In the genomic region with DNA sequence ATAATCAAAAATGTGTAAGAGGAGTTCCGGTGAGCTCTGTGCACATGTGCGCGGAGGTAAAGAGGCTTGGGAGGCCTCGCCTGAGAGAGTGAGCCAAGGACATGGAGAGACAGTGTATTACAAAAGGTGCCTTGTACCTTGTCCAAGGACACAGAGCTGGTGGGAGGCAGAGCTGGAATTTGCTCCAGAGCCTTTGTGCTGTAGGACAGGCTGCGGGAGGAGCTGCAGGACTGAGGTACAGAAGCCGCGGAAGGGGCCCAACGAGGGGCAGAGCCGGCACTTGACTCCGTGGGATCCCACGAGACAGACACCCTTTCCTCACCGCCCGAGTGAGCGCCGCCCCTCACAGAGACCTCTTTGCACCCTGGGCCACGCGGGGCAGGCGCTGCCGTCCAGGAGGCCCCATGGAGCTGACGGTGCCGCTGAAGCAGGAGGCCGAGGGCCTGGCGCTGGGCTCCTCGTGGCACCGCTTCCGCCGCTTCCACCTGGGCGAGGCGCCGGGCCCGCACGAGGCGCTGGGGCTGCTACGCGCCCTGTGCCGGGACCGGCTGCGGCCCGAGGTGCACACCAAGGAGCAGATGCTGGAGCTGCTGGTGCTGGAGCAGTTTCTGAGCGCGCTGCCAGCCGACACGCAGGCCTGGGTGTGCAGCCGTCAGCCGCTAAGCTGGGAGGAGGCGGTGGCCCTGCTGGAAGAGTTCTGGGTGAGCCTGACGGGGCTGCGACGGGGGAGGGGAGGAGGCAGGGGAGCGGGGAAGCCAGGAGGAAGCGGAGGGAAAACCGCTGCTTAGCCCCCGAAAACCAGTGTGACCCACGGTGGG, we compare ENCODE assay signal across 1 cellular context.
TF ChIP-seq lines count a peak whose summit lies in the region.

No MANE protein-coding gene starts in this region.

TF ChIP-seq in HepG2, 621 proteins besides CTCF, POLR2A, EP300 and RAD21 (continued from another document and continues in another):
- TF ChIP-seq ZNF496 (CRISPR knock-in tag; IDR thresholded peaks at IDR 0.05; ENCODE audit: insufficient replicate concordance) (no peak), ZNF124 (CRISPR knock-in tag; IDR thresholded peaks at IDR 0.05) (peak; percentile 40; the same call in 1 of the 2 replicates), ZBTB43 (CRISPR knock-in tag; conservative IDR thresholded peaks at IDR 0.05) (peak; percentile 54), ARID2 (CRISPR knock-in tag; IDR thresholded peaks at IDR 0.05; ENCODE audit: borderline replicate concordance) (peak; percentile 91; the same call in 1 of the 2 replicates), SNRNP70 (IDR thresholded peaks at IDR 0.05; ENCODE audit: low read depth, low read length) (no peak), ZNF724P (CRISPR knock-in tag; IDR thresholded peaks at IDR 0.05; ENCODE audit: borderline replicate concordance) (no peak; the same call in 1 of the 2 replicates), ATF7-NPFF (CRISPR knock-in tag; IDR thresholded peaks at IDR 0.05; ENCODE audit: low read depth) (peak; percentile 74; the same call in 1 of the 2 replicates), WIZ (CRISPR knock-in tag; IDR thresholded peaks at IDR 0.05) (peak; percentile 90), ZNF746 (CRISPR knock-in tag; IDR thresholded peaks at IDR 0.05) (peak; percentile 60; the same call in 1 of the 2 replicates), NFYB (CRISPR knock-in tag; IDR thresholded peaks at IDR 0.05) (no peak; the same call in 1 of the 2 replicates), CENPX (CRISPR knock-in tag; IDR thresholded peaks at IDR 0.05) (no peak), IKZF1 (IDR thresholded peaks at IDR 0.05) (no peak), ZNF460 (CRISPR knock-in tag; IDR thresholded peaks at IDR 0.05; ENCODE audit: borderline replicate concordance) (no peak), ZBTB7A (CRISPR knock-in tag; IDR thresholded peaks at IDR 0.05) (0 out of 2 replicates have a peak, but pooled peaks have one; percentile 7), NFKBIZ (CRISPR knock-in tag; IDR thresholded peaks at IDR 0.05) (peak; percentile 29; the same call in 1 of the 2 replicates), ZFP62 (CRISPR knock-in tag; IDR thresholded peaks at IDR 0.05) (no peak), REPIN1 (CRISPR knock-in tag; IDR thresholded peaks at IDR 0.05; ENCODE audit: borderline replicate concordance, low read depth) (peak; percentile 74), ZFY (CRISPR knock-in tag; IDR thresholded peaks at IDR 0.05) (peak; percentile 92), CHD2 (IDR thresholded peaks at IDR 0.05; ENCODE audit: low read depth, low read length) (peak; percentile 70), POLR2G (IDR thresholded peaks at IDR 0.05; ENCODE audit: low read depth, low read length) (peak; percentile 92), MAFF (IDR thresholded peaks at IDR 0.05; ENCODE audit: low read depth, low read length) (no peak), FOXM1 (CRISPR knock-in tag; IDR thresholded peaks at IDR 0.05) (no peak), ZNF644 (CRISPR knock-in tag; IDR thresholded peaks at IDR 0.05; ENCODE audit: low read depth) (no peak), JDP2 (CRISPR knock-in tag; IDR thresholded peaks at IDR 0.05; ENCODE audit: borderline replicate concordance) (no peak), NFKB2 (CRISPR knock-in tag; IDR thresholded peaks at IDR 0.05; ENCODE audit: borderline replicate concordance) (peak; percentile 89), ZNF230 (CRISPR knock-in tag; IDR thresholded peaks at IDR 0.05) (peak; percentile 54; the same call in 1 of the 2 replicates), SOX13 (IDR thresholded peaks at IDR 0.05) (no peak), SOX13 (CRISPR knock-in tag; conservative IDR thresholded peaks at IDR 0.05 in 1 of 2, IDR thresholded peaks at IDR 0.05 in 1 of 2) (peak in 1 of 2 experiments; percentile 72; a peak in 2 of 4 replicates), ZNF558 (CRISPR knock-in tag; IDR thresholded peaks at IDR 0.05; ENCODE audit: borderline replicate concordance) (0 out of 2 replicates have a peak, but pooled peaks have one; percentile 26), SAP130 (CRISPR knock-in tag; IDR thresholded peaks at IDR 0.05; ENCODE audit: low read depth) (peak; percentile 81), ZNF777 (CRISPR knock-in tag; IDR thresholded peaks at IDR 0.05) (peak; percentile 93), SP4 (CRISPR knock-in tag; IDR thresholded peaks at IDR 0.05) (0 out of 2 replicates have a peak, but pooled peaks have one; percentile 39), IKZF4 (CRISPR knock-in tag; IDR thresholded peaks at IDR 0.05; ENCODE audit: borderline replicate concordance, low read depth, not compliant biosample characterization) (no peak), ERF (CRISPR knock-in tag; IDR thresholded peaks at IDR 0.05) (no peak), SNAI1 (CRISPR knock-in tag; IDR thresholded peaks at IDR 0.05; ENCODE audit: borderline replicate concordance) (no peak), ZSCAN29 (CRISPR knock-in tag; conservative IDR thresholded peaks at IDR 0.05) (no peak), ZNF567 (CRISPR knock-in tag; IDR thresholded peaks at IDR 0.05; ENCODE audit: borderline replicate concordance) (peak; percentile 66), ZNF282 (IDR thresholded peaks at IDR 0.05; ENCODE audit: partially characterized antibody) (no peak), HIVEP1 (CRISPR knock-in tag; IDR thresholded peaks at IDR 0.05) (no peak), ZNF20 (CRISPR knock-in tag; IDR thresholded peaks at IDR 0.05) (peak; percentile 62; the same call in 1 of the 2 replicates), MTA1 (CRISPR knock-in tag; IDR thresholded peaks at IDR 0.05; ENCODE audit: borderline replicate concordance) (peak; percentile 81; the same call in 1 of the 2 replicates), ZNF256 (CRISPR knock-in tag; conservative IDR thresholded peaks at IDR 0.05) (no peak), ZNF660 (CRISPR knock-in tag; IDR thresholded peaks at IDR 0.05; ENCODE audit: borderline replicate concordance, low read depth) (no peak), REXO4 (CRISPR knock-in tag; IDR thresholded peaks at IDR 0.05; ENCODE audit: borderline replicate concordance) (no peak), ZNF251 (CRISPR knock-in tag; IDR thresholded peaks at IDR 0.05) (no peak), E2F5 (CRISPR knock-in tag; conservative IDR thresholded peaks at IDR 0.05) (no peak)
- TF ChIP-seq, protein P1, sequence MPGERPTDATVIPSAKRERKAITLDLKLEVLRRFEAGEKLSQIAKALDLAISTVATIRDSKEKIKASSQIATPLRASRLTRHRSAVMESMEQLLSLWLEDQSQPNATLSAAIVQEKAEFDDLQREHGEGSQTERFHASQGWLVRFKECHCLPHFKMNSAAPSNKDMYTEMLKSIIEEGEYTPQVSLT (CRISPR knock-in tag; IDR thresholded peaks at IDR 0.05; ENCODE audit: borderline replicate concordance, low read depth) = peak; percentile 83; the same call in 1 of the 2 replicates
- TF ChIP-seq, protein P2, sequence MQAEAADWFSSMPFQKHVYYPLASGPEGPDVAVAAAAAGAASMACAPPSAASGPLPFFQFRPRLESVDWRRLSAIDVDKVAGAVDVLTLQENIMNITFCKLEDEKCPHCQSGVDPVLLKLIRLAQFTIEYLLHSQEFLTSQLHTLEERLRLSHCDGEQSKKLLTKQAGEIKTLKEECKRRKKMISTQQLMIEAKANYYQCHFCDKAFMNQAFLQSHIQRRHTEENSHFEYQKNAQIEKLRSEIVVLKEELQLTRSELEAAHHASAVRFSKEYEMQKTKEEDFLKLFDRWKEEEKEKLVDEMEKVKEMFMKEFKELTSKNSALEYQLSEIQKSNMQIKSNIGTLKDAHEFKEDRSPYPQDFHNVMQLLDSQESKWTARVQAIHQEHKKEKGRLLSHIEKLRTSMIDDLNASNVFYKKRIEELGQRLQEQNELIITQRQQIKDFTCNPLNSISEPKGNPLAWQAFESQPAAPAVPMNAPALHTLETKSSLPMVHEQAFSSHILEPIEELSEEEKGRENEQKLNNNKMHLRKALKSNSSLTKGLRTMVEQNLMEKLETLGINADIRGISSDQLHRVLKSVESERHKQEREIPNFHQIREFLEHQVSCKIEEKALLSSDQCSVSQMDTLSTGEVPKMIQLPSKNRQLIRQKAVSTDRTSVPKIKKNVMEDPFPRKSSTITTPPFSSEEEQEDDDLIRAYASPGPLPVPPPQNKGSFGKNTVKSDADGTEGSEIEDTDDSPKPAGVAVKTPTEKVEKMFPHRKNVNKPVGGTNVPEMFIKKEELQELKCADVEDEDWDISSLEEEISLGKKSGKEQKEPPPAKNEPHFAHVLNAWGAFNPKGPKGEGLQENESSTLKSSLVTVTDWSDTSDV (CRISPR knock-in tag; IDR thresholded peaks at IDR 0.05) = peak; percentile 55
- TF ChIP-seq, protein P3, sequence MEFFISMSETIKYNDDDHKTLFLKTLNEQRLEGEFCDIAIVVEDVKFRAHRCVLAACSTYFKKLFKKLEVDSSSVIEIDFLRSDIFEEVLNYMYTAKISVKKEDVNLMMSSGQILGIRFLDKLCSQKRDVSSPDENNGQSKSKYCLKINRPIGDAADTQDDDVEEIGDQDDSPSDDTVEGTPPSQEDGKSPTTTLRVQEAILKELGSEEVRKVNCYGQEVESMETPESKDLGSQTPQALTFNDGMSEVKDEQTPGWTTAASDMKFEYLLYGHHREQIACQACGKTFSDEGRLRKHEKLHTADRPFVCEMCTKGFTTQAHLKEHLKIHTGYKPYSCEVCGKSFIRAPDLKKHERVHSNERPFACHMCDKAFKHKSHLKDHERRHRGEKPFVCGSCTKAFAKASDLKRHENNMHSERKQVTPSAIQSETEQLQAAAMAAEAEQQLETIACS (CRISPR knock-in tag; IDR thresholded peaks at IDR 0.05) = no peak
- TF ChIP-seq, protein P4, sequence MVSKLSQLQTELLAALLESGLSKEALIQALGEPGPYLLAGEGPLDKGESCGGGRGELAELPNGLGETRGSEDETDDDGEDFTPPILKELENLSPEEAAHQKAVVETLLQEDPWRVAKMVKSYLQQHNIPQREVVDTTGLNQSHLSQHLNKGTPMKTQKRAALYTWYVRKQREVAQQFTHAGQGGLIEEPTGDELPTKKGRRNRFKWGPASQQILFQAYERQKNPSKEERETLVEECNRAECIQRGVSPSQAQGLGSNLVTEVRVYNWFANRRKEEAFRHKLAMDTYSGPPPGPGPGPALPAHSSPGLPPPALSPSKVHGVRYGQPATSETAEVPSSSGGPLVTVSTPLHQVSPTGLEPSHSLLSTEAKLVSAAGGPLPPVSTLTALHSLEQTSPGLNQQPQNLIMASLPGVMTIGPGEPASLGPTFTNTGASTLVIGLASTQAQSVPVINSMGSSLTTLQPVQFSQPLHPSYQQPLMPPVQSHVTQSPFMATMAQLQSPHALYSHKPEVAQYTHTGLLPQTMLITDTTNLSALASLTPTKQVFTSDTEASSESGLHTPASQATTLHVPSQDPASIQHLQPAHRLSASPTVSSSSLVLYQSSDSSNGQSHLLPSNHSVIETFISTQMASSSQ (IDR thresholded peaks at IDR 0.05; ENCODE audit: low read depth) = no peak
- TF ChIP-seq, protein P4 (CRISPR knock-in tag; IDR thresholded peaks at IDR 0.05; ENCODE audit: borderline replicate concordance) = no peak; the same call in 1 of the 2 replicates
- TF ChIP-seq, protein P5, sequence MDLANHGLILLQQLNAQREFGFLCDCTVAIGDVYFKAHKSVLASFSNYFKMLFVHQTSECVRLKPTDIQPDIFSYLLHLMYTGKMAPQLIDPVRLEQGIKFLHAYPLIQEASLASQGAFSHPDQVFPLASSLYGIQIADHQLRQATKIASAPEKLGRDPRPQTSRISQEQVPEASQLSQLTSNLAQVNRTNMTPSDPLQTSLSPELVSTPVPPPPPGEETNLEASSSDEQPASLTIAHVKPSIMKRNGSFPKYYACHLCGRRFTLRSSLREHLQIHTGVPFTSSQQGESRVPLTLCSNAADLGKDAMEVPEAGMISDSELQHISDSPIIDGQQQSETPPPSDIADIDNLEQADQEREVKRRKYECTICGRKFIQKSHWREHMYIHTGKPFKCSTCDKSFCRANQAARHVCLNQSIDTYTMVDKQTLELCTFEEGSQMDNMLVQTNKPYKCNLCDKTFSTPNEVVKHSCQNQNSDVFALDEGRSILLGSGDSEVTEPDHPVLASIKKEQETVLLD (CRISPR knock-in tag; IDR thresholded peaks at IDR 0.05; ENCODE audit: low read depth) = no peak
